ENCODE assay signal across 30 cellular contexts in the genomic region with DNA sequence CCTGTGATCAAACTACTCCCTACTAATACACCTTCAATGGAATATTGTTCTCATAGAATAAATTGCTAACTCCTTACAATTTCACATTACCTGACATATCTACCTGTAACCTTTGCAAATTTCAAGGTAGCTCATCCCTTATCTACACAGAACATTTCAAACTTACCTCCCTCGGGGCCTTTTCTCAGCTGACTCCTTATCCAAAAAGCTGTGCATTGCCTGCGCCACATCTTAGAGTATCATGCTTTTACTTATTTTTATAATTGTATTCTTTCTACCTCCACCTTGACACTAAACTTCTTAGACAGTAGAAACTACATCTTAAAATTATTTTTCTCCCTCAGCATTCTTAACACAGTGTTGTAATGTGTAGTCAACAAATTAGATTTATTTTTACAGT.
"Had no signal": no experiment of that assay in that cellular context is flagged by ENCODE, and none has a peak within 500 bp of the region (broad histone marks: within the 10 kb centered on the region; RNA-seq: fewer than 3 reads in every experiment).

No MANE protein-coding gene starts in this region.

- DNase-seq: activated CD4-positive, alpha-beta memory T cell treated with anti-CD3 and anti-CD28 coated beads, Interleukin-2, amount 10 ng/mL, durations not matched to agents 7 days and 5 days; activated CD4-positive, alpha-beta T cell treated with anti-CD3 and anti-CD28 coated beads for 1 hour; activated CD4-positive, alpha-beta T cell treated with anti-CD3 and anti-CD28 coated beads for 36 hours; activated CD4-positive, alpha-beta T cell treated with anti-CD3 and anti-CD28 coated beads for 48 hours; activated CD4-positive, alpha-beta T cell treated with anti-CD3 and anti-CD28 coated beads, Interleukin-2, amount 10 ng/mL, durations not matched to agents 7 days and 5 days; activated CD4-positive, alpha-beta T cell treated with anti-CD3 and anti-CD28 coated beads, Interleukin-2, amount 50 U/mL, for 48 hours; activated CD4-positive, CD25-positive, alpha-beta regulatory T cell; activated CD8-positive, alpha-beta memory T cell treated with anti-CD3 and anti-CD28 coated beads for 24 hours; activated CD8-positive, alpha-beta memory T cell treated with anti-CD3 and anti-CD28 coated beads, Interleukin-2, amount 10 ng/mL, durations not matched to agents 7 days and 5 days; activated CD8-positive, alpha-beta memory T cell treated with anti-CD3 and anti-CD28 coated beads, Interleukin-2, amount 50 U/mL, for 48 hours; activated CD8-positive, alpha-beta T cell treated with anti-CD3 and anti-CD28 coated beads, Interleukin-2, amount 10 ng/mL, durations not matched to agents 7 days and 5 days; activated effector memory CD4-positive, alpha-beta T cell treated with Interleukin-2 at 50 U/mL for 16 hours; activated gamma-delta T cell; activated naive CD4-positive, alpha-beta T cell treated with anti-CD3 and anti-CD28 coated beads, Interleukin-2, amount 10 ng/mL, durations not matched to agents 7 days and 5 days; activated naive CD4-positive, alpha-beta T cell treated with Interleukin-2 at 50 U/mL for 16 hours; activated naive CD8-positive, alpha-beta T cell treated with anti-CD3 and anti-CD28 coated beads, Interleukin-2, amount 10 ng/mL, durations not matched to agents 7 days and 5 days; activated naive CD8-positive, alpha-beta T cell treated with anti-CD3 and anti-CD28 coated beads, Interleukin-2, amount 50 U/mL, for 24 hours; activated T-cell treated with anti-CD3 and anti-CD28 coated beads, Interleukin-2, amount 50 U/mL, for 24 hours; activated T-cell treated with anti-CD3 and anti-CD28 coated beads, Interleukin-2, amount 50 U/mL, for 48 hours; amygdala; anterior cingulate cortex; caudate nucleus; cerebellar nuclear complex; T-helper 1 cell; T-helper 2 cell; T-helper 9 cell; WERI-Rb-1 had no signal

- FAIRE-seq: bronchial epithelial cell had no signal

- H3K4me1 ChIP-seq: ascending aorta had no signal

- H3K9me3 ChIP-seq: ascending aorta had no signal

- H3K4me3 ChIP-seq: ascending aorta, cardiac muscle cell had no signal

- H3K27ac ChIP-seq: ascending aorta, cardiac muscle cell, WERI-Rb-1 had no signal

- H3K36me3 ChIP-seq: ascending aorta, cardiac muscle cell, WERI-Rb-1 had no signal

- H3K27me3 ChIP-seq: ascending aorta, cardiac muscle cell had no signal
